9 cellular contexts compared by ENCODE assay signal in genomic region chr6:296151-297122, GRCh38. TPM values are rescaled to one million over a fixed set of nuclear protein-coding genes. Genes with fewer than 3 reads are reported as not detected.
DNase-seq lines count a peak whose midpoint lies in the region; ATAC-seq and TF ChIP-seq lines count a peak whose summit lies in the region.
"Had no signal": no experiment of that assay in that cellular context is flagged by ENCODE, and none has a peak within 500 bp of the region (broad histone marks: within the 10 kb centered on the region; RNA-seq: fewer than 3 reads in every experiment).

No MANE protein-coding gene starts in this region.

- H3K4me2 ChIP-seq in skeletal muscle satellite cell (ENCODE audit: low read length), result peak overlapping the region; percentile 15

- H3K27ac ChIP-seq in caudate nucleus (ENCODE audit: low read depth, low read length), result peak overlapping the region; percentile 80

- POLR2A ChIA-PET in HEK293T (lab: Yijun Ruan, JAX), result interaction anchor here (0.7 kb wide), 1 partner anchor 1332 kb away, joined by 3 read pairs; no protein-coding TSS in a partner anchor

- no peak for DNase-seq in caudate nucleus (lab: John Stamatoyannopoulos, UW)
- no peak for DNase-seq in HEK293T (ENCODE audit: extremely low spot score)
- DNase-seq in NCI-H524 treated with DMSO at 0.1 percent for 48 hours (lab: John Stamatoyannopoulos, UW), result no peak
- DNase-seq in NCI-H2171 treated with DMSO at 0.1 percent for 48 hours (lab: John Stamatoyannopoulos, UW), result no peak
- DNase-seq: naive B cell had no signal

- ATAC-seq in GM18907 (IDR thresholded peaks at IDR 0.05; ENCODE audit: unreplicated experiment) (peak; percentile 36), HG03039 (IDR thresholded peaks at IDR 0.05; ENCODE audit: unreplicated experiment) (peak; percentile 13), HG02623 (IDR thresholded peaks at IDR 0.05; ENCODE audit: unreplicated experiment) (no peak)

- H3K36me3 ChIP-seq in skeletal muscle satellite cell (ENCODE audit: insufficient read depth, low read length), result no peaks in the 10 kb centered on the region

- H3K9ac ChIP-seq in skeletal muscle satellite cell (ENCODE audit: low read depth, low read length), result no peak overlapping the region

- H3K4me3 ChIP-seq in skeletal muscle satellite cell (ENCODE audit: low read length), result no peak overlapping the region

- H3K27me3 ChIP-seq in skeletal muscle satellite cell (ENCODE audit: control insufficient read depth, insufficient read depth, low read length), result no peaks in the 10 kb centered on the region

- H3K4me1 ChIP-seq in skeletal muscle satellite cell (ENCODE audit: control insufficient read depth, insufficient read depth, low read length), result peaks cover 7% of the 10 kb centered on the region

- CTCF ChIA-PET in HEK293T (lab: Yijun Ruan, JAX), result no interaction called here

- H3K9me3 ChIP-seq in skeletal muscle satellite cell (replicated peaks; ENCODE audit: low read length), result no peaks in the 10 kb centered on the region

TF ChIP-seq in HEK293T, 16 proteins besides CTCF, POLR2A, EP300 and RAD21:
- TF ChIP-seq L3MBTL2 (conservative IDR thresholded peaks at IDR 0.05) (no peak), SUZ12 (IDR thresholded peaks at IDR 0.05) (no peak), FOXA1 (IDR thresholded peaks at IDR 0.05) (no peak), FOXK2 (IDR thresholded peaks at IDR 0.05) (no peak), SP1 (IDR thresholded peaks at IDR 0.05) (no peak), PKNOX1 (IDR thresholded peaks at IDR 0.05) (no peak), LEF1 (IDR thresholded peaks at IDR 0.05; ENCODE audit: borderline replicate concordance) (no peak), TARDBP (IDR thresholded peaks at IDR 0.05) (no peak), ELF4 (IDR thresholded peaks at IDR 0.05) (no peak), ZNF384 (IDR thresholded peaks at IDR 0.05) (no peak), CTBP1 (IDR thresholded peaks at IDR 0.05; ENCODE audit: borderline replicate concordance) (no peak), ARNT (IDR thresholded peaks at IDR 0.05) (no peak), HDGF (IDR thresholded peaks at IDR 0.05; ENCODE audit: borderline replicate concordance) (no peak), NFRKB (IDR thresholded peaks at IDR 0.05) (no peak), FOXM1 (IDR thresholded peaks at IDR 0.05; ENCODE audit: borderline replicate concordance) (no peak)

RNA-seq across cellular contexts. Expression of gene DUSP22, which starts 4.2 kb away (rescaled TPM):
- 8.3 and 14.4 TPM in 2 replicates for total RNA-seq in skeletal muscle satellite cell (2012; rRNA removed)
